In genomic region chr7:158776474-158776873, GRCh38 we compare ENCODE assay signal across 16 cellular contexts. TPM values are rescaled to one million over a fixed set of nuclear protein-coding genes. Genes with fewer than 3 reads are reported as not detected.
DNase-seq lines count a peak whose midpoint lies in the region; ATAC-seq, FAIRE-seq and TF ChIP-seq lines count a peak whose summit lies in the region.
"Had no signal": no experiment of that assay in that cellular context is flagged by ENCODE, and none has a peak within 500 bp of the region (broad histone marks: within the 10 kb centered on the region; RNA-seq: fewer than 3 reads in every experiment).

No MANE protein-coding gene starts in this region.

- H3K27me3 Mint-ChIP-seq in activated CD4-positive, alpha-beta T cell treated with anti-CD3 and anti-CD28 coated beads, Interleukin-2, amount 10 ng/mL, durations not matched to agents 7 days and 5 days, result no peaks in the 10 kb centered on the region
- no peaks in the 10 kb centered on the region for H3K27me3 Mint-ChIP-seq in CD4-positive, alpha-beta T cell
- H3K27me3 Mint-ChIP-seq in immature natural killer cell (ENCODE audit: low read depth in 3 of 3), result peaks cover 2 to 5% (median 2%) of the 10 kb centered on the region in 3 donors
- H3K27me3 Mint-ChIP-seq in naive thymus-derived CD8-positive, alpha-beta T cell, result no peaks in the 10 kb centered on the region

- intact Hi-C loops in CD4-positive, alpha-beta T cell (cut with DNase I, micrococcal nuclease), result loop anchor here in 1 of 2 experiments (5.0 kb wide), 1 partner anchor 74 kb away; the partner anchor contains the start of gene NCAPG2
- intact Hi-C loops in HepG2 (cut with micrococcal nuclease; ENCODE audit: unreplicated experiment), result no loop called here

- H3K4me3 ChIP-seq in HepG2 (replicated peaks in 1 of 3; ENCODE audit: insufficient read depth in 1 of 3, low read depth in 2 of 3, low read length in 3 of 3) (no peak overlapping the region), H7 (ENCODE audit: insufficient read depth, low read depth, low read length) (no peak overlapping the region)
- H3K4me3 ChIP-seq: HAP-1 had no signal

- FAIRE-seq in HepG2 (lab: Jason Lieb, UNC), result no peak
- FAIRE-seq: A204.1, GM19239 had no signal

- H3K27me3 ChIP-seq in CD4-positive, alpha-beta T cell (ENCODE audit: control insufficient read depth, insufficient read depth, low read length), result no peaks in the 10 kb centered on the region
- H3K27me3 ChIP-seq in HepG2 (ENCODE audit: control insufficient read depth in 1 of 2, insufficient read depth in 2 of 2, low read length in 2 of 2) (no peaks in the 10 kb centered on the region), H7 (ENCODE audit: control insufficient read depth, insufficient read depth, low read length) (no peaks in the 10 kb centered on the region)
- H3K27me3 ChIP-seq: BE2C had no signal

- DNase-seq in activated CD4-positive, alpha-beta T cell treated with anti-CD3 and anti-CD28 coated beads, Interleukin-2, amount 10 ng/mL, durations not matched to agents 7 days and 5 days, result no peak
- DNase-seq in activated CD4-positive, alpha-beta T cell treated with anti-CD3 and anti-CD28 coated beads, Interleukin-2, amount 50 U/mL, for 1 hour, result no peak
- no peak for DNase-seq in CD4-positive, alpha-beta T cell
- DNase-seq in immature natural killer cell (no peak), HepG2 (ENCODE audit: low spot score) (no peak), H7 (no peak)
- no peak for DNase-seq in naive thymus-derived CD8-positive, alpha-beta T cell
- DNase-seq: BE2C, DMS53, GF-D8, GOT3 had no signal

- POLR2A ChIA-PET in activated CD4-positive, alpha-beta T cell treated with anti-CD3 and anti-CD28 coated beads, Interleukin-2, amount 10 ng/mL, durations not matched to agents 7 days and 5 days (lab: Charles Lee), result interaction anchor here (0.6 kb wide), 1 partner anchor 10 kb away, joined by 8 read pairs; no protein-coding TSS in a partner anchor
- POLR2A ChIA-PET in CD4-positive, alpha-beta T cell (lab: Charles Lee), result interaction anchor here (1.3 kb wide), 1 partner anchor 53 kb away, joined by 5 read pairs; the partner anchor contains the start of gene ESYT2
- POLR2A ChIA-PET in naive thymus-derived CD8-positive, alpha-beta T cell (lab: Charles Lee), result interaction anchor here (0.9 to 1.0 kb wide), 2 partner anchors 33 to 200 kb away, joined by 3 to 9 read pairs; no protein-coding TSS in a partner anchor
- POLR2A ChIA-PET in HepG2 (lab: Yijun Ruan, JAX), result no interaction called here

- H3K4me1 ChIP-seq in HepG2 (ENCODE audit: insufficient read depth, low read length), result no peaks in the 10 kb centered on the region
- H3K4me1 ChIP-seq: BE2C, HAP-1 had no signal

- H3K27ac ChIP-seq in CD4-positive, alpha-beta T cell (ENCODE audit: low read depth, low read length), result no peak overlapping the region
- H3K27ac ChIP-seq in HepG2 (ENCODE audit: extremely low read length, insufficient read depth, low read length), result no peak overlapping the region

- no peak for TF ChIP-seq RAD21 in HepG2 (CRISPR knock-in tag; IDR thresholded peaks at IDR 0.05)

- no peak overlapping the region for H2AFZ ChIP-seq in HepG2 (ENCODE audit: low read length)

- CTCF ChIA-PET in activated CD4-positive, alpha-beta T cell treated with anti-CD3 and anti-CD28 coated beads, Interleukin-2, amount 10 ng/mL, durations not matched to agents 7 days and 5 days (lab: Charles Lee), result interaction anchor here (0.7 to 1.2 kb wide), 2 partner anchors 87 to 265 kb away, joined by 3 read pairs; no protein-coding TSS in a partner anchor
- CTCF ChIA-PET in CD4-positive, alpha-beta T cell (lab: Charles Lee), result interaction anchor here (0.9 to 1.6 kb wide), 2 partner anchors 53 to 200 kb away, joined by 4 to 5 read pairs; partner anchors contain the start of gene ESYT2
- CTCF ChIA-PET in HepG2 (lab: Yijun Ruan, JAX; ENCODE audit: low intra/inter-chr PET ratio, low total read pairs), result no interaction called here

- ATAC-seq in CD4-positive, alpha-beta T cell (ENCODE audit: poor library complexity), result no peak
- no peak for ATAC-seq in naive thymus-derived CD8-positive, alpha-beta T cell
- ATAC-seq in HepG2 (no peak), HG03432 (IDR thresholded peaks at IDR 0.05; ENCODE audit: unreplicated experiment) (no peak)

- no TSS peak for BruUV-seq in HepG2 (replicated peaks; lab: Mats Ljungman, UMichigan)

- peaks cover 71% of the 10 kb centered on the region for H3K36me3 Mint-ChIP-seq in activated CD4-positive, alpha-beta T cell treated with anti-CD3 and anti-CD28 coated beads, Interleukin-2, amount 10 ng/mL, durations not matched to agents 7 days and 5 days (ENCODE audit: low read depth)
- H3K36me3 Mint-ChIP-seq in CD4-positive, alpha-beta T cell (ENCODE audit: low read depth), result peaks cover 62% of the 10 kb centered on the region
- H3K36me3 Mint-ChIP-seq in immature natural killer cell, result peaks cover 17 to 41% (median 39%) of the 10 kb centered on the region in 3 donors
- H3K36me3 Mint-ChIP-seq in naive thymus-derived CD8-positive, alpha-beta T cell, result peaks cover 5 to 61% (median 33%) of the 10 kb centered on the region in 3 donors

- TF ChIP-seq EP300 in HepG2 (IDR thresholded peaks at IDR 0.05; ENCODE audit: low read depth in 2 of 2, low read length in 2 of 2) (no peak), HepG2 (CRISPR knock-in tag; IDR thresholded peaks at IDR 0.05; ENCODE audit: borderline replicate concordance) (no peak)

- no peaks in the 10 kb centered on the region for H3K79me2 ChIP-seq in HepG2 (ENCODE audit: insufficient read depth, low read length)

- H3K4me1 Mint-ChIP-seq in activated CD4-positive, alpha-beta T cell treated with anti-CD3 and anti-CD28 coated beads, Interleukin-2, amount 10 ng/mL, durations not matched to agents 7 days and 5 days, result peaks cover 36% of the 10 kb centered on the region
- no peaks in the 10 kb centered on the region for H3K4me1 Mint-ChIP-seq in CD4-positive, alpha-beta T cell (ENCODE audit: low read depth)
- H3K4me1 Mint-ChIP-seq in immature natural killer cell, result peaks cover 19 to 37% of the 10 kb centered on the region in 2 donors
- H3K4me1 Mint-ChIP-seq in naive thymus-derived CD8-positive, alpha-beta T cell, result peaks cover 25 to 47% (median 32%) of the 10 kb centered on the region in 4 donors
- H3K4me1 Mint-ChIP-seq: CD14-positive monocyte had no signal

- no peak overlapping the region for H3K4me2 ChIP-seq in HepG2 (ENCODE audit: low read depth, low read length)

- H3K36me3 ChIP-seq in HepG2 (replicated peaks in 1 of 2; ENCODE audit: control insufficient read depth in 1 of 2, insufficient read depth in 2 of 2, low read length in 2 of 2) (peaks cover 7 to 20% of the 10 kb centered on the region in 2 experiments), H7 (replicated peaks; ENCODE audit: control insufficient read depth, insufficient read depth, low read length) (peaks cover 8% of the 10 kb centered on the region)

- H4K20me1 ChIP-seq in HepG2 (ENCODE audit: insufficient read depth, low read length), result no peaks in the 10 kb centered on the region

- peaks cover 11% of the 10 kb centered on the region for H3K9me3 Mint-ChIP-seq in activated CD4-positive, alpha-beta T cell treated with anti-CD3 and anti-CD28 coated beads, Interleukin-2, amount 10 ng/mL, durations not matched to agents 7 days and 5 days
- H3K9me3 Mint-ChIP-seq in CD4-positive, alpha-beta T cell, result no peaks in the 10 kb centered on the region
- no peaks in the 10 kb centered on the region for H3K9me3 Mint-ChIP-seq in immature natural killer cell
- no peaks in the 10 kb centered on the region for H3K9me3 Mint-ChIP-seq in naive thymus-derived CD8-positive, alpha-beta T cell

- in situ Hi-C loops in HepG2 (cut with HindIII; ENCODE audit: extremely low pct_ligation_motif_present, low pct_unique_long_range_greater_than_20kb), result no loop called here

- H3K4me3 Mint-ChIP-seq in activated CD4-positive, alpha-beta T cell treated with anti-CD3 and anti-CD28 coated beads, Interleukin-2, amount 10 ng/mL, durations not matched to agents 7 days and 5 days, result no peak overlapping the region
- peak overlapping the region; percentile 22 for H3K4me3 Mint-ChIP-seq in CD4-positive, alpha-beta T cell
- no peak overlapping the region for H3K4me3 Mint-ChIP-seq in immature natural killer cell
- H3K4me3 Mint-ChIP-seq in naive thymus-derived CD8-positive, alpha-beta T cell, result no peak overlapping the region
- H3K4me3 Mint-ChIP-seq: CD14-positive monocyte had no signal

- TF ChIP-seq POLR2A in HepG2 (IDR thresholded peaks at IDR 0.05; ENCODE audit: insufficient read depth in 1 of 2, low read depth in 2 of 2, low read length in 2 of 2), result no peak

- no peak overlapping the region for H3K9ac ChIP-seq in HepG2 (ENCODE audit: insufficient read depth, low read depth, low read length)

- H3K27ac Mint-ChIP-seq in activated CD4-positive, alpha-beta T cell treated with anti-CD3 and anti-CD28 coated beads, Interleukin-2, amount 10 ng/mL, durations not matched to agents 7 days and 5 days, result peak overlapping the region; percentile 51
- peak overlapping the region; percentile 61 for H3K27ac Mint-ChIP-seq in CD4-positive, alpha-beta T cell
- peak overlapping the region in 4 of 6 donors; percentile 57 to 85 (median 68) for H3K27ac Mint-ChIP-seq in immature natural killer cell
- peak overlapping the region in 6 of 10 donors; percentile 22 to 82 (median 37) for H3K27ac Mint-ChIP-seq in naive thymus-derived CD8-positive, alpha-beta T cell

- no peaks in the 10 kb centered on the region for H3K9me3 ChIP-seq in CD4-positive, alpha-beta T cell (ENCODE audit: control insufficient read depth, low read length)
- H3K9me3 ChIP-seq in HepG2 (ENCODE audit: low read length), result no peaks in the 10 kb centered on the region
- H3K9me3 ChIP-seq: BE2C, HAP-1 had no signal

- no peak for TF ChIP-seq CTCF in CD4-positive, alpha-beta T cell (IDR thresholded peaks at IDR 0.05)
- no peak for TF ChIP-seq CTCF in HepG2 (CRISPR knock-in tag; IDR thresholded peaks at IDR 0.05)

- 97% methylated on average over 3 of the region's 3 CpGs for WGBS in HepG2 (ENCODE audit: low lambda C conversion rate)

RNA-seq across cellular contexts. Expression of gene ESYT2, which starts 52.8 kb away (rescaled TPM):
- 100 to 1,000 TPM; 116 to 124 TPM for total RNA-seq in activated CD4-positive, alpha-beta T cell treated with anti-CD3 and anti-CD28 coated beads, Interleukin-2, amount 10 ng/mL, durations not matched to agents 7 days and 5 days
- 100 to 1,000 TPM; 106 to 112 TPM for total RNA-seq in CD4-positive, alpha-beta T cell
- polyA plus RNA-seq in immature natural killer cell, result 10 to 100 TPM; 70.1 to 95.7 (median 84.0) TPM
- 100 to 1,000 TPM; 101 to 105 TPM for total RNA-seq in naive thymus-derived CD8-positive, alpha-beta T cell
- 10 to 100 TPM; 58.6 to 93.3 (median 79.8) TPM for polyA plus RNA-seq in naive thymus-derived CD8-positive, alpha-beta T cell
- 26.0 and 37.3 TPM in 2 replicates for total RNA-seq in HepG2 (2016; rRNA removed; fragmentation: Illumina TruSeq; extraction: Trizol)
- 23.2 and 25.4 TPM in 2 replicates for total RNA-seq in HepG2 (2016; cell fraction: cytosol; rRNA removed; fragmentation: Illumina TruSeq; extraction: Trizol; ENCODE audit: low read depth)
- total RNA-seq in HepG2 (2016; cell fraction: insoluble cytoplasmic fraction; rRNA removed; fragmentation: Illumina TruSeq; extraction: Trizol), result 23.4 and 37.6 TPM in 2 replicates
- total RNA-seq in HepG2 (2016; cell fraction: membrane; rRNA removed; fragmentation: Illumina TruSeq; extraction: Trizol), result 25.1 and 27.8 TPM in 2 replicates
- 30.5 and 36.8 TPM in 2 replicates for total RNA-seq in HepG2 (2016; cell fraction: nucleus; rRNA removed; fragmentation: Illumina TruSeq; extraction: Trizol)
- polyA plus RNA-seq in HepG2 (2011; rRNA removed), result 28.5 and 29.6 TPM in 2 replicates
- polyA plus RNA-seq in HepG2 (2011; cell fraction: cytosol; rRNA removed), result 21.0 and 24.9 TPM in 2 replicates
- polyA plus RNA-seq in HepG2 (2011; cell fraction: nucleus; rRNA removed), result 30.7 and 35.6 TPM in 2 replicates
- 24.9 and 27.0 TPM in 2 replicates for polyA plus RNA-seq in HepG2 (2012)
- polyA plus RNA-seq in HepG2 (2016; cell fraction: cytosol; fragmentation: Illumina TruSeq; extraction: Trizol; ENCODE audit: low read depth), result 6.2 and 6.5 TPM in 2 replicates
- 18.2 and 18.4 TPM in 2 replicates for polyA plus RNA-seq in HepG2 (2016; cell fraction: insoluble cytoplasmic fraction; fragmentation: Illumina TruSeq; extraction: Trizol; ENCODE audit: low read depth)
- polyA plus RNA-seq in HepG2 (2016; cell fraction: membrane; fragmentation: Illumina TruSeq; extraction: Trizol; ENCODE audit: low read depth), result 12.5 and 13.5 TPM in 2 replicates
- polyA plus RNA-seq in HepG2 (2016; cell fraction: nucleus; fragmentation: Illumina TruSeq; extraction: Trizol; ENCODE audit: insufficient read depth, low read depth), result 36.5 and 39.4 TPM in 2 replicates
- polyA minus RNA-seq in HepG2 (2011; rRNA and poly(A)+ RNA removed; ENCODE audit: low replicate concordance), result 37.9 and 66.1 TPM in 2 replicates
- polyA minus RNA-seq in HepG2 (2011; cell fraction: cytosol; rRNA and poly(A)+ RNA removed), result 35.0 and 40.6 TPM in 2 replicates
- polyA minus RNA-seq in HepG2 (2011; cell fraction: nucleus; rRNA and poly(A)+ RNA removed), result 30.6 and 37.2 TPM in 2 replicates
- total RNA-seq in H7 (2014; rRNA removed; shearing (Covaris generic)), result 33.1 and 41.0 TPM in 2 replicates
